1 cellular context compared by ENCODE assay signal in the genomic region with DNA sequence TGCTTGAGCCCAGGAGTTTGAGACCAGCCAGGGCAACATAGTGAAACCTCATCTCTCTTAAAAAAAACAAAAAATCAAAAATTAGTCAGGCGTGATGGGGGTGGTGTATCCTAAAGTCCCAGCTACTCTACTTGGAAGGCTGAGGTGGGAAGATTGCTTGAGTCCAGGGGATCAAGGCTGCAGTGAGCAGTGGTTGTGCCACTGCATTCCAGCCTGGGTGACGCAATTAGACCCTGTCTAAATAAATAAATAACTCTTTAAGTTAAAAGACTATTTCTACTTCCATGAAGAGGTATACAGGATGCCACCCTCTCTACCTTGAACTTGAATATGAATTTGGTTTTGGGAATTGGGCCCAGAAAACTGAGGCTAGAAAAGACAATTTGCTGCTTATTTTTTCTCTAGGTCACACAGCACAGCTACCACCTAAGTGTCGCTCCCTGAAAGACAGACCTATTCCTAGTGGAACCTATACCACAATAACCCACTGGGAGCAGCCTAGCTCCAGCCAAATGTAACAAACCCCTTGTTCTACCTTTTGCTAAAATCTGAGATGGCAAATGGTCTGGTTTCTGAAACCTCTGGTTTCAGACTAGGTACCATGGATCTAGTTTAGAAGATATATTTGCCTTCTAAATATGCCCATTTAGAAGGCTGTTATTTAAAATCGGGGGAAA.
TF ChIP-seq lines count a peak whose summit lies in the region.

No MANE protein-coding gene starts in this region.

TF ChIP-seq in HepG2, 621 proteins besides CTCF, POLR2A, EP300 and RAD21 (continued from another document):
- TF ChIP-seq, protein P1, sequence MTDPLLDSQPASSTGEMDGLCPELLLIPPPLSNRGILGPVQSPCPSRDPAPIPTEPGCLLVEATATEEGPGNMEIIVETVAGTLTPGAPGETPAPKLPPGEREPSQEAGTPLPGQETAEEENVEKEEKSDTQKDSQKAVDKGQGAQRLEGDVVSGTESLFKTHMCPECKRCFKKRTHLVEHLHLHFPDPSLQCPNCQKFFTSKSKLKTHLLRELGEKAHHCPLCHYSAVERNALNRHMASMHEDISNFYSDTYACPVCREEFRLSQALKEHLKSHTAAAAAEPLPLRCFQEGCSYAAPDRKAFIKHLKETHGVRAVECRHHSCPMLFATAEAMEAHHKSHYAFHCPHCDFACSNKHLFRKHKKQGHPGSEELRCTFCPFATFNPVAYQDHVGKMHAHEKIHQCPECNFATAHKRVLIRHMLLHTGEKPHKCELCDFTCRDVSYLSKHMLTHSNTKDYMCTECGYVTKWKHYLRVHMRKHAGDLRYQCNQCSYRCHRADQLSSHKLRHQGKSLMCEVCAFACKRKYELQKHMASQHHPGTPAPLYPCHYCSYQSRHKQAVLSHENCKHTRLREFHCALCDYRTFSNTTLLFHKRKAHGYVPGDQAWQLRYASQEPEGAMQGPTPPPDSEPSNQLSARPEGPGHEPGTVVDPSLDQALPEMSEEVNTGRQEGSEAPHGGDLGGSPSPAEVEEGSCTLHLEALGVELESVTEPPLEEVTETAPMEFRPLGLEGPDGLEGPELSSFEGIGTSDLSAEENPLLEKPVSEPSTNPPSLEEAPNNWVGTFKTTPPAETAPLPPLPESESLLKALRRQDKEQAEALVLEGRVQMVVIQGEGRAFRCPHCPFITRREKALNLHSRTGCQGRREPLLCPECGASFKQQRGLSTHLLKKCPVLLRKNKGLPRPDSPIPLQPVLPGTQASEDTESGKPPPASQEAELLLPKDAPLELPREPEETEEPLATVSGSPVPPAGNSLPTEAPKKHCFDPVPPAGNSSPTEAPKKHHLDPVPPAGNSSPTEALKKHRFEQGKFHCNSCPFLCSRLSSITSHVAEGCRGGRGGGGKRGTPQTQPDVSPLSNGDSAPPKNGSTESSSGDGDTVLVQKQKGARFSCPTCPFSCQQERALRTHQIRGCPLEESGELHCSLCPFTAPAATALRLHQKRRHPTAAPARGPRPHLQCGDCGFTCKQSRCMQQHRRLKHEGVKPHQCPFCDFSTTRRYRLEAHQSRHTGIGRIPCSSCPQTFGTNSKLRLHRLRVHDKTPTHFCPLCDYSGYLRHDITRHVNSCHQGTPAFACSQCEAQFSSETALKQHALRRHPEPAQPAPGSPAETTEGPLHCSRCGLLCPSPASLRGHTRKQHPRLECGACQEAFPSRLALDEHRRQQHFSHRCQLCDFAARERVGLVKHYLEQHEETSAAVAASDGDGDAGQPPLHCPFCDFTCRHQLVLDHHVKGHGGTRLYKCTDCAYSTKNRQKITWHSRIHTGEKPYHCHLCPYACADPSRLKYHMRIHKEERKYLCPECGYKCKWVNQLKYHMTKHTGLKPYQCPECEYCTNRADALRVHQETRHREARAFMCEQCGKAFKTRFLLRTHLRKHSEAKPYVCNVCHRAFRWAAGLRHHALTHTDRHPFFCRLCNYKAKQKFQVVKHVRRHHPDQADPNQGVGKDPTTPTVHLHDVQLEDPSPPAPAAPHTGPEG (CRISPR knock-in tag; IDR thresholded peaks at IDR 0.05), result no peak
- TF ChIP-seq MTA3 (CRISPR knock-in tag; IDR thresholded peaks at IDR 0.05) (no peak), ZNF251 (CRISPR knock-in tag; IDR thresholded peaks at IDR 0.05) (no peak), ZNF333 (CRISPR knock-in tag; IDR thresholded peaks at IDR 0.05; ENCODE audit: borderline replicate concordance) (no peak), ZNF274 (CRISPR knock-in tag; IDR thresholded peaks at IDR 0.05) (no peak), ZNF678 (CRISPR knock-in tag; IDR thresholded peaks at IDR 0.05) (no peak), TEAD3 (CRISPR knock-in tag; optimal IDR thresholded peaks at IDR 0.05; ENCODE audit: borderline replicate concordance) (peak; percentile 51), STAG1 (CRISPR knock-in tag; IDR thresholded peaks at IDR 0.05) (peak; percentile 29; the same call in 1 of the 2 replicates), ZNF24 (IDR thresholded peaks at IDR 0.05) (no peak), MTA1 (CRISPR knock-in tag; IDR thresholded peaks at IDR 0.05; ENCODE audit: borderline replicate concordance) (no peak), HES4 (CRISPR knock-in tag; IDR thresholded peaks at IDR 0.05; ENCODE audit: borderline replicate concordance) (no peak), ZFP1 (CRISPR knock-in tag; IDR thresholded peaks at IDR 0.05) (no peak), PCBP1 (IDR thresholded peaks at IDR 0.05; ENCODE audit: borderline replicate concordance, low read depth, low read length) (no peak), ZC3H4 (CRISPR knock-in tag; IDR thresholded peaks at IDR 0.05; ENCODE audit: borderline replicate concordance) (no peak), ZFP36 (IDR thresholded peaks at IDR 0.05; ENCODE audit: borderline replicate concordance, low read depth, low read length, partially characterized antibody) (no peak), KDM3A (CRISPR knock-in tag; IDR thresholded peaks at IDR 0.05; ENCODE audit: low read depth) (no peak), HNF4A (CRISPR knock-in tag; IDR thresholded peaks at IDR 0.05) (peak; percentile 39)
- TF ChIP-seq, protein P2, sequence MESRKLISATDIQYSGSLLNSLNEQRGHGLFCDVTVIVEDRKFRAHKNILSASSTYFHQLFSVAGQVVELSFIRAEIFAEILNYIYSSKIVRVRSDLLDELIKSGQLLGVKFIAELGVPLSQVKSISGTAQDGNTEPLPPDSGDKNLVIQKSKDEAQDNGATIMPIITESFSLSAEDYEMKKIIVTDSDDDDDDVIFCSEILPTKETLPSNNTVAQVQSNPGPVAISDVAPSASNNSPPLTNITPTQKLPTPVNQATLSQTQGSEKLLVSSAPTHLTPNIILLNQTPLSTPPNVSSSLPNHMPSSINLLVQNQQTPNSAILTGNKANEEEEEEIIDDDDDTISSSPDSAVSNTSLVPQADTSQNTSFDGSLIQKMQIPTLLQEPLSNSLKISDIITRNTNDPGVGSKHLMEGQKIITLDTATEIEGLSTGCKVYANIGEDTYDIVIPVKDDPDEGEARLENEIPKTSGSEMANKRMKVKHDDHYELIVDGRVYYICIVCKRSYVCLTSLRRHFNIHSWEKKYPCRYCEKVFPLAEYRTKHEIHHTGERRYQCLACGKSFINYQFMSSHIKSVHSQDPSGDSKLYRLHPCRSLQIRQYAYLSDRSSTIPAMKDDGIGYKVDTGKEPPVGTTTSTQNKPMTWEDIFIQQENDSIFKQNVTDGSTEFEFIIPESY (CRISPR knock-in tag; IDR thresholded peaks at IDR 0.05), result no peak
- TF ChIP-seq, protein P3, sequence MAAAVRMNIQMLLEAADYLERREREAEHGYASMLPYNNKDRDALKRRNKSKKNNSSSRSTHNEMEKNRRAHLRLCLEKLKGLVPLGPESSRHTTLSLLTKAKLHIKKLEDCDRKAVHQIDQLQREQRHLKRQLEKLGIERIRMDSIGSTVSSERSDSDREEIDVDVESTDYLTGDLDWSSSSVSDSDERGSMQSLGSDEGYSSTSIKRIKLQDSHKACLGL (CRISPR knock-in tag; IDR thresholded peaks at IDR 0.05), result no peak
- TF ChIP-seq, protein P4, sequence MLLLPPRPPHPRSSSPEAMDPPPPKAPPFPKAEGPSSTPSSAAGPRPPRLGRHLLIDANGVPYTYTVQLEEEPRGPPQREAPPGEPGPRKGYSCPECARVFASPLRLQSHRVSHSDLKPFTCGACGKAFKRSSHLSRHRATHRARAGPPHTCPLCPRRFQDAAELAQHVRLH (CRISPR knock-in tag; IDR thresholded peaks at IDR 0.05; ENCODE audit: borderline replicate concordance, low read depth), result no peak
- TF ChIP-seq, protein P5, sequence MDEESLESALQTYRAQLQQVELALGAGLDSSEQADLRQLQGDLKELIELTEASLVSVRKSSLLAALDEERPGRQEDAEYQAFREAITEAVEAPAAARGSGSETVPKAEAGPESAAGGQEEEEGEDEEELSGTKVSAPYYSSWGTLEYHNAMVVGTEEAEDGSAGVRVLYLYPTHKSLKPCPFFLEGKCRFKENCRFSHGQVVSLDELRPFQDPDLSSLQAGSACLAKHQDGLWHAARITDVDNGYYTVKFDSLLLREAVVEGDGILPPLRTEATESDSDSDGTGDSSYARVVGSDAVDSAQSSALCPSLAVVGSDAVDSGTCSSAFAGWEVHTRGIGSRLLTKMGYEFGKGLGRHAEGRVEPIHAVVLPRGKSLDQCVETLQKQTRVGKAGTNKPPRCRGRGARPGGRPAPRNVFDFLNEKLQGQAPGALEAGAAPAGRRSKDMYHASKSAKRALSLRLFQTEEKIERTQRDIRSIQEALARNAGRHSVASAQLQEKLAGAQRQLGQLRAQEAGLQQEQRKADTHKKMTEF (CRISPR knock-in tag; IDR thresholded peaks at IDR 0.05), result no peak
- TF ChIP-seq, protein P6, sequence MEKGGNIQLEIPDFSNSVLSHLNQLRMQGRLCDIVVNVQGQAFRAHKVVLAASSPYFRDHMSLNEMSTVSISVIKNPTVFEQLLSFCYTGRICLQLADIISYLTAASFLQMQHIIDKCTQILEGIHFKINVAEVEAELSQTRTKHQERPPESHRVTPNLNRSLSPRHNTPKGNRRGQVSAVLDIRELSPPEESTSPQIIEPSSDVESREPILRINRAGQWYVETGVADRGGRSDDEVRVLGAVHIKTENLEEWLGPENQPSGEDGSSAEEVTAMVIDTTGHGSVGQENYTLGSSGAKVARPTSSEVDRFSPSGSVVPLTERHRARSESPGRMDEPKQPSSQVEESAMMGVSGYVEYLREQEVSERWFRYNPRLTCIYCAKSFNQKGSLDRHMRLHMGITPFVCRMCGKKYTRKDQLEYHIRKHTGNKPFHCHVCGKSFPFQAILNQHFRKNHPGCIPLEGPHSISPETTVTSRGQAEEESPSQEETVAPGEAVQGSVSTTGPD (CRISPR knock-in tag; IDR thresholded peaks at IDR 0.05), result no peak
- TF ChIP-seq, protein P7, sequence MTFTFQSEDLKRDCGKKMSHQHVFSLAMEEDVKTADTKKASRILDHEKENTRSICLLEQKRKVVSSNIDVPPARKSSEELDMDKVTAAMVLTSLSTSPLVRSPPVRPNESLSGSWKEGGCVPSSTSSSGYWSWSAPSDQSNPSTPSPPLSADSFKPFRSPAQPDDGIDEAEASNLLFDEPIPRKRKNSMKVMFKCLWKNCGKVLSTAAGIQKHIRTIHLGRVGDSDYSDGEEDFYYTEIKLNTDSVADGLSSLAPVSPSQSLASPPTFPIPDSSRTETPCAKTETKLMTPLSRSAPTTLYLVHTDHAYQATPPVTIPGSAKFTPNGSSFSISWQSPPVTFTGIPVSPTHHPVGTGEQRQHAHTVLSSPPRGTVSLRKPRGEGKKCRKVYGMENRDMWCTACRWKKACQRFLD (CRISPR knock-in tag; IDR thresholded peaks at IDR 0.05; ENCODE audit: borderline replicate concordance), result no peak
